8 cellular contexts compared by ENCODE assay signal in the genomic region with DNA sequence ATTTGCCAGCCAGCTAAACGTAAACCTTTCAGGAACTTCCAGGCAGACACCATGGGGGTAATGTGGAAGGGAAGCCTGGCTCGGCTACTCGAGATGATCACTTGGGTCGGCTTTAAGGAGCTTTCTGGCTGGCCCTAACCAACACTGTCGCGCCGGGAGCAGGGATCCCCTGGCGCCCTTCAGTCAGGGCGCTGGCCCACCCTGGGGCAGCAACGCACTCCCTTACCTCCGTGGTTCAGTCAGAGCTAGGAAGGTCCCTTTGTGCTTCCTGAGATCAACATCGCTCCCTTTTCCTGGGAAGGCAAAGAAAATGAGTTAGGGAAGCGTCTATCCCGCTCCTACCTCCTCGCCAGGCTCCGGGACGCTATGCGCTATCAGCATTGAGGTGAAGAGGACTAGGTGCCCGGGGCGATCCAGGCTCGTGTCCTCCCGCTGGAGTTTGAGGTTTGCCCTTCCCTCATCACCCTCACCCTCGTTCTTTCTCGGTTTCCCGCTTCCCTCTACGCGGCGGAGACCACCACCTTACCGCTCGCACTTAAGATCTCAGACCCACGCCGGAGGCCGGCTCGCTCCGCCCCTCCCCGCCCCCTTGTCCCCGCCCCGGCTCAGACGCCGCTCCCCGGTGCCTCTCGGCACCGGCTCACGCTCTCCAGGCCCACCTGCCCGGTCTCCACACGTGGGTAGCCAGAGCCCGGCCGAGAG.
DNase-seq lines count a peak whose midpoint lies in the region; ATAC-seq and TF ChIP-seq lines count a peak whose summit lies in the region.

No MANE protein-coding gene starts in this region.

- DNase-seq in HuH-7.5 (ENCODE audit: low spot score), result peak; percentile 89
- no peak for DNase-seq in iPS DF 6.9 (ENCODE audit: low read depth, low spot score)

- H3K4me3 Mint-ChIP-seq in activated naive CD8-positive, alpha-beta T cell, result peak overlapping the region; percentile 91

- ATAC-seq in HG03025 (IDR thresholded peaks at IDR 0.05; ENCODE audit: low FRiP score, unreplicated experiment), result no peak
- no peak for ATAC-seq in HG03039 (IDR thresholded peaks at IDR 0.05; ENCODE audit: unreplicated experiment)

- H3K4me3 ChIP-seq in GM12875 (ENCODE audit: low read depth, low read length) (peak overlapping the region; percentile 85), iPS DF 6.9 (ENCODE audit: low read length) (peak overlapping the region; percentile 76), skin epidermis (peak overlapping the region; percentile 52 to 82 (median 70))

- peaks cover 8% of the 10 kb centered on the region for H3K36me3 Mint-ChIP-seq in activated naive CD8-positive, alpha-beta T cell

- H3K36me3 ChIP-seq in iPS DF 6.9 (ENCODE audit: control insufficient read depth, insufficient read depth, low read length), result peaks cover 22% of the 10 kb centered on the region

- TF ChIP-seq CTCF in 22Rv1 (IDR thresholded peaks at IDR 0.05), result no peak
- TF ChIP-seq CTCF in GM12875 (IDR thresholded peaks at IDR 0.05; ENCODE audit: borderline replicate concordance, insufficient read depth, low read depth, low read length), result no peak

- WGBS in iPS DF 6.9 (ENCODE audit: insufficient coverage, insufficient read length), result no CpG with 5 or more reads among the region's 48 CpGs

- no peaks in the 10 kb centered on the region for H3K27me3 Mint-ChIP-seq in activated naive CD8-positive, alpha-beta T cell

- H3K4me1 Mint-ChIP-seq in activated naive CD8-positive, alpha-beta T cell (ENCODE audit: low read depth), result peaks cover 30% of the 10 kb centered on the region

- no peaks in the 10 kb centered on the region for H3K9me3 Mint-ChIP-seq in activated naive CD8-positive, alpha-beta T cell (ENCODE audit: low read depth)

- peak overlapping the region; percentile 95 for H3K27ac ChIP-seq in 22Rv1
- H3K27ac ChIP-seq in iPS DF 6.9 (ENCODE audit: low read length), result no peak overlapping the region
- peak overlapping the region in 20 of 21 experiments; percentile 89 to 99 (median 98) for H3K27ac ChIP-seq in skin epidermis

- peak overlapping the region; percentile 92 for H3K27ac Mint-ChIP-seq in activated naive CD8-positive, alpha-beta T cell

- H3K27me3 ChIP-seq in iPS DF 6.9 (ENCODE audit: control insufficient read depth, insufficient read depth, low read length), result no peaks in the 10 kb centered on the region

- no peaks in the 10 kb centered on the region for H3K4me1 ChIP-seq in iPS DF 6.9 (ENCODE audit: control insufficient read depth, insufficient read depth, low read length)

- H3K9me3 ChIP-seq in iPS DF 6.9 (ENCODE audit: control insufficient read depth, insufficient read depth, low read length), result no peaks in the 10 kb centered on the region
